In genomic region chr10:129387258-129387525, GRCh38 we compare ENCODE assay signal across 35 cellular contexts.
"Had no signal": no experiment of that assay in that cellular context is flagged by ENCODE, and none has a peak within 500 bp of the region (broad histone marks: within the 10 kb centered on the region; RNA-seq: fewer than 3 reads in every experiment).

No MANE protein-coding gene starts in this region.

- H3K27ac Mint-ChIP-seq: activated B cell treated with CpG ODN at 0.5 μM for 24 hours; activated CD4-positive, alpha-beta memory T cell treated with anti-CD3 and anti-CD28 coated beads, Interleukin-2, amount 10 ng/mL, durations not matched to agents 7 days and 5 days; activated CD4-positive, alpha-beta T cell treated with anti-CD3 and anti-CD28 coated beads, Interleukin-2, amount 10 ng/mL, durations not matched to agents 24 days and 14 days; activated CD8-positive, alpha-beta memory T cell treated with anti-CD3 and anti-CD28 coated beads, Interleukin-2, amount 10 ng/mL, durations not matched to agents 7 days and 5 days; activated CD8-positive, alpha-beta T cell treated with anti-CD3 and anti-CD28 coated beads, Interleukin-2, amount 10 ng/mL, durations not matched to agents 7 days and 5 days; activated naive CD4-positive, alpha-beta T cell treated with anti-CD3 and anti-CD28 coated beads, Interleukin-2, amount 10 ng/mL, durations not matched to agents 7 days and 5 days; activated naive CD4-positive, alpha-beta T cell treated with anti-CD3 and anti-CD28 coated beads, Interleukin-2, amount 50 U/mL, for 24 hours; activated naive CD8-positive, alpha-beta T cell; activated naive CD8-positive, alpha-beta T cell treated with anti-CD3 and anti-CD28 coated beads, Interleukin-2, amount 10 ng/mL, durations not matched to agents 7 days and 5 days; activated naive CD8-positive, alpha-beta T cell treated with anti-CD3 and anti-CD28 coated beads, Interleukin-2, amount 50 U/mL, for 24 hours; activated T-cell treated with anti-CD3 and anti-CD28 coated beads, Interleukin-2, amount 50 U/mL, for 24 hours; activated T-helper 2 cell treated with anti-CD3 and anti-CD28 coated beads, Interferon-gamma antibody, Interleukin-2, Interleukin-4, amounts not matched to agents 10 μg/mL and 5 μg/mL and 100 μg/mL, durations not matched to agents 14 hours and 24 hours and 36 hours; brain; T-helper 1 cell treated with Interleukin-12 subunit alpha and Interleukin-12 subunit beta and Interleukin-4 antibody, amounts not matched to agents 30 μg/mL and 1 μg/mL, for 36 hours; T-helper 2 cell treated with Interferon-gamma antibody and Interleukin-4, amounts not matched to agents 5 μg/mL and 100 μg/mL, for 36 hours had no signal

- H3K4me3 ChIP-seq: ascending aorta, cardiac muscle cell had no signal

- DNase-seq: activated B cell treated with CpG ODN at 0.5 μM for 24 hours; activated CD4-positive, alpha-beta memory T cell treated with anti-CD3 and anti-CD28 coated beads, Interleukin-2, amount 10 ng/mL, durations not matched to agents 7 days and 5 days; activated CD4-positive, alpha-beta T cell treated with anti-CD3 and anti-CD28 coated beads for 4 hours; activated CD4-positive, alpha-beta T cell treated with anti-CD3 and anti-CD28 coated beads, Interleukin-2, amount 10 ng/mL, durations not matched to agents 24 days and 14 days; activated CD4-positive, alpha-beta T cell treated with anti-CD3 and anti-CD28 coated beads, Interleukin-2, amount 50 U/mL, for 1 hour; activated CD4-positive, alpha-beta T cell treated with anti-CD3 and anti-CD28 coated beads, Interleukin-2, amount 50 U/mL, for 4 hours; activated CD4-positive, CD25-positive, alpha-beta regulatory T cell treated with anti-CD3 and anti-CD28 coated beads, Interleukin-2, amount 50 U/mL, for 72 hours; activated CD8-positive, alpha-beta memory T cell treated with anti-CD3 and anti-CD28 coated beads for 24 hours; activated CD8-positive, alpha-beta memory T cell treated with anti-CD3 and anti-CD28 coated beads, Interleukin-2, amount 10 ng/mL, durations not matched to agents 7 days and 5 days; activated CD8-positive, alpha-beta memory T cell treated with anti-CD3 and anti-CD28 coated beads, Interleukin-2, amount 50 U/mL, for 48 hours; activated CD8-positive, alpha-beta T cell treated with anti-CD3 and anti-CD28 coated beads, Interleukin-2, amount 10 ng/mL, durations not matched to agents 7 days and 5 days; activated effector memory CD4-positive, alpha-beta T cell treated with Interleukin-2 at 50 U/mL for 16 hours; activated gamma-delta T cell; activated naive CD4-positive, alpha-beta T cell treated with anti-CD3 and anti-CD28 coated beads, Interleukin-2, amount 10 ng/mL, durations not matched to agents 7 days and 5 days; activated naive CD4-positive, alpha-beta T cell treated with Interleukin-2 at 50 U/mL for 16 hours; activated naive CD8-positive, alpha-beta T cell treated with anti-CD3 and anti-CD28 coated beads, Interleukin-2, amount 10 ng/mL, durations not matched to agents 7 days and 5 days; activated naive CD8-positive, alpha-beta T cell treated with anti-CD3 and anti-CD28 coated beads, Interleukin-2, amount 50 U/mL, for 24 hours; activated T-cell treated with anti-CD3 and anti-CD28 coated beads, Interleukin-2, amount 50 U/mL, for 24 hours; activated T-cell treated with anti-CD3 and anti-CD28 coated beads, Interleukin-2, amount 50 U/mL, for 48 hours; amygdala; anterior cingulate cortex; caudate nucleus; T-helper 1 cell; T-helper 2 cell; T-helper 9 cell had no signal

- H3K4me3 Mint-ChIP-seq: activated B cell treated with CpG ODN at 0.5 μM for 24 hours; activated CD4-positive, alpha-beta memory T cell treated with anti-CD3 and anti-CD28 coated beads, Interleukin-2, amount 10 ng/mL, durations not matched to agents 7 days and 5 days; activated CD4-positive, alpha-beta T cell treated with anti-CD3 and anti-CD28 coated beads, Interleukin-2, amount 10 ng/mL, durations not matched to agents 24 days and 14 days; activated CD8-positive, alpha-beta memory T cell treated with anti-CD3 and anti-CD28 coated beads, Interleukin-2, amount 10 ng/mL, durations not matched to agents 7 days and 5 days; activated CD8-positive, alpha-beta T cell treated with anti-CD3 and anti-CD28 coated beads, Interleukin-2, amount 10 ng/mL, durations not matched to agents 7 days and 5 days; activated naive CD4-positive, alpha-beta T cell treated with anti-CD3 and anti-CD28 coated beads, Interleukin-2, amount 10 ng/mL, durations not matched to agents 7 days and 5 days; activated naive CD4-positive, alpha-beta T cell treated with anti-CD3 and anti-CD28 coated beads, Interleukin-2, amount 50 U/mL, for 24 hours; activated naive CD8-positive, alpha-beta T cell; activated naive CD8-positive, alpha-beta T cell treated with anti-CD3 and anti-CD28 coated beads, Interleukin-2, amount 10 ng/mL, durations not matched to agents 7 days and 5 days; activated naive CD8-positive, alpha-beta T cell treated with anti-CD3 and anti-CD28 coated beads, Interleukin-2, amount 50 U/mL, for 24 hours; activated T-cell treated with anti-CD3 and anti-CD28 coated beads, Interleukin-2, amount 50 U/mL, for 24 hours; brain; central memory CD8-positive, alpha-beta T cell; T-helper 1 cell treated with Interleukin-12 subunit alpha and Interleukin-12 subunit beta and Interleukin-4 antibody, amounts not matched to agents 30 μg/mL and 1 μg/mL, for 36 hours; T-helper 2 cell treated with Interferon-gamma antibody and Interleukin-4, amounts not matched to agents 5 μg/mL and 100 μg/mL, for 36 hours had no signal

- H3K36me3 ChIP-seq: ascending aorta, cardiac muscle cell had no signal

- H3K4me1 ChIP-seq: ascending aorta had no signal

- H3K36me3 Mint-ChIP-seq: activated CD8-positive, alpha-beta memory T cell treated with anti-CD3 and anti-CD28 coated beads, Interleukin-2, amount 10 ng/mL, durations not matched to agents 7 days and 5 days; activated naive CD4-positive, alpha-beta T cell treated with anti-CD3 and anti-CD28 coated beads, Interleukin-2, amount 10 ng/mL, durations not matched to agents 7 days and 5 days; activated naive CD4-positive, alpha-beta T cell treated with anti-CD3 and anti-CD28 coated beads, Interleukin-2, amount 50 U/mL, for 24 hours; activated naive CD8-positive, alpha-beta T cell; activated naive CD8-positive, alpha-beta T cell treated with anti-CD3 and anti-CD28 coated beads, Interleukin-2, amount 10 ng/mL, durations not matched to agents 7 days and 5 days; brain had no signal

- H3K4me1 Mint-ChIP-seq: activated B cell treated with CpG ODN at 0.5 μM for 24 hours; activated CD4-positive, alpha-beta memory T cell treated with anti-CD3 and anti-CD28 coated beads, Interleukin-2, amount 10 ng/mL, durations not matched to agents 7 days and 5 days; activated CD4-positive, alpha-beta T cell treated with anti-CD3 and anti-CD28 coated beads, Interleukin-2, amount 10 ng/mL, durations not matched to agents 24 days and 14 days; activated CD8-positive, alpha-beta memory T cell treated with anti-CD3 and anti-CD28 coated beads, Interleukin-2, amount 10 ng/mL, durations not matched to agents 7 days and 5 days; activated naive CD4-positive, alpha-beta T cell treated with anti-CD3 and anti-CD28 coated beads, Interleukin-2, amount 10 ng/mL, durations not matched to agents 7 days and 5 days; activated naive CD4-positive, alpha-beta T cell treated with anti-CD3 and anti-CD28 coated beads, Interleukin-2, amount 50 U/mL, for 24 hours; activated naive CD8-positive, alpha-beta T cell treated with anti-CD3 and anti-CD28 coated beads, Interleukin-2, amount 10 ng/mL, durations not matched to agents 7 days and 5 days; activated naive CD8-positive, alpha-beta T cell treated with anti-CD3 and anti-CD28 coated beads, Interleukin-2, amount 50 U/mL, for 24 hours; central memory CD8-positive, alpha-beta T cell had no signal

- H3K27me3 ChIP-seq: ascending aorta, cardiac muscle cell had no signal

- H3K9me3 ChIP-seq: ascending aorta had no signal

- H3K27me3 Mint-ChIP-seq: activated CD4-positive, alpha-beta memory T cell treated with anti-CD3 and anti-CD28 coated beads, Interleukin-2, amount 10 ng/mL, durations not matched to agents 7 days and 5 days; activated CD4-positive, alpha-beta T cell treated with anti-CD3 and anti-CD28 coated beads, Interleukin-2, amount 10 ng/mL, durations not matched to agents 24 days and 14 days; activated CD8-positive, alpha-beta memory T cell treated with anti-CD3 and anti-CD28 coated beads, Interleukin-2, amount 10 ng/mL, durations not matched to agents 7 days and 5 days; activated naive CD4-positive, alpha-beta T cell treated with anti-CD3 and anti-CD28 coated beads, Interleukin-2, amount 50 U/mL, for 24 hours; activated naive CD8-positive, alpha-beta T cell had no signal

- H3K27ac ChIP-seq: ascending aorta, cardiac muscle cell, VCaP had no signal

- ATAC-seq: activated CD8-positive, alpha-beta memory T cell treated with anti-CD3 and anti-CD28 coated beads, Interleukin-2, amount 10 ng/mL, durations not matched to agents 7 days and 5 days; activated CD8-positive, alpha-beta T cell treated with anti-CD3 and anti-CD28 coated beads, Interleukin-2, amount 10 ng/mL, durations not matched to agents 7 days and 5 days; activated naive CD8-positive, alpha-beta T cell treated with anti-CD3 and anti-CD28 coated beads, Interleukin-2, amount 50 U/mL, for 24 hours had no signal

- H3K9me3 Mint-ChIP-seq: activated B cell treated with CpG ODN at 0.5 μM for 24 hours; activated CD4-positive, alpha-beta memory T cell treated with anti-CD3 and anti-CD28 coated beads, Interleukin-2, amount 10 ng/mL, durations not matched to agents 7 days and 5 days; activated CD4-positive, alpha-beta T cell treated with anti-CD3 and anti-CD28 coated beads, Interleukin-2, amount 10 ng/mL, durations not matched to agents 24 days and 14 days; activated naive CD4-positive, alpha-beta T cell treated with anti-CD3 and anti-CD28 coated beads, Interleukin-2, amount 10 ng/mL, durations not matched to agents 7 days and 5 days; activated naive CD4-positive, alpha-beta T cell treated with anti-CD3 and anti-CD28 coated beads, Interleukin-2, amount 50 U/mL, for 24 hours; activated naive CD8-positive, alpha-beta T cell treated with anti-CD3 and anti-CD28 coated beads, Interleukin-2, amount 10 ng/mL, durations not matched to agents 7 days and 5 days; activated naive CD8-positive, alpha-beta T cell treated with anti-CD3 and anti-CD28 coated beads, Interleukin-2, amount 50 U/mL, for 24 hours; activated T-cell treated with anti-CD3 and anti-CD28 coated beads, Interleukin-2, amount 50 U/mL, for 24 hours; activated T-helper 2 cell treated with anti-CD3 and anti-CD28 coated beads, Interferon-gamma antibody, Interleukin-2, Interleukin-4, amounts not matched to agents 10 μg/mL and 5 μg/mL and 100 μg/mL, durations not matched to agents 14 hours and 24 hours and 36 hours; brain; central memory CD8-positive, alpha-beta T cell; T-helper 1 cell treated with Interleukin-12 subunit alpha and Interleukin-12 subunit beta and Interleukin-4 antibody, amounts not matched to agents 30 μg/mL and 1 μg/mL, for 36 hours; T-helper 2 cell treated with Interferon-gamma antibody and Interleukin-4, amounts not matched to agents 5 μg/mL and 100 μg/mL, for 36 hours had no signal
